ENCODE assay signal across 15 cellular contexts in genomic region chr5:75044406-75044805, GRCh38. TPM values are rescaled to one million over a fixed set of nuclear protein-coding genes. Genes with fewer than 3 reads are reported as not detected.
DNase-seq lines count a peak whose midpoint lies in the region; ATAC-seq and TF ChIP-seq lines count a peak whose summit lies in the region.
"Had no signal": no experiment of that assay in that cellular context is flagged by ENCODE, and none has a peak within 500 bp of the region (broad histone marks: within the 10 kb centered on the region; RNA-seq: fewer than 3 reads in every experiment).

No MANE protein-coding gene starts in this region.

- peaks cover 37 to 81% (median 72%) of the 10 kb centered on the region in 3 donors for H3K36me3 Mint-ChIP-seq in naive thymus-derived CD8-positive, alpha-beta T cell
- H3K36me3 Mint-ChIP-seq: naive B cell had no signal

- intact Hi-C loops in colonic mucosa (cut with DNase I), result no loop called here

- peak; percentile 64; the same call in 2 of the 3 replicates for ATAC-seq in DND-41 (ENCODE audit: insufficient read depth, low read depth)
- ATAC-seq in naive thymus-derived CD8-positive, alpha-beta T cell, result peak; percentile 36 to 54

- POLR2A ChIA-PET in naive thymus-derived CD8-positive, alpha-beta T cell (lab: Charles Lee), result interaction anchor here (1.1 to 1.3 kb wide), 2 partner anchors 10 to 109 kb away, joined by 3 to 7 read pairs; no protein-coding TSS in a partner anchor

- DNase-seq in DND-41 (peak; percentile 32), MV-4-11 (lab: John Stamatoyannopoulos, UW) (peak; percentile 33), epithelial cell of prostate (ENCODE audit: low read depth, low spot score) (no peak), NCI-H2081 treated with DMSO at 0.1 percent for 48 hours (lab: John Stamatoyannopoulos, UW) (no peak), colonic mucosa (no peak)
- DNase-seq in naive thymus-derived CD8-positive, alpha-beta T cell, result peak in 2 of 10 donors; percentile 17 to 31
- no peak for DNase-seq in activated CD4-positive, CD25-positive, alpha-beta regulatory T cell treated with anti-CD3 and anti-CD28 coated beads, Interleukin-2, amount 50 U/mL, for 72 hours
- DNase-seq: activated effector memory CD4-positive, alpha-beta T cell treated with anti-CD3 and anti-CD28 coated beads, Interleukin-2, amount 50 U/mL, for 16 hours; GDM1; IMR-90; naive B cell; NCI-H146; T1000; transverse colon had no signal

- TF ChIP-seq CTCF in DND-41 (IDR thresholded peaks at IDR 0.05; ENCODE audit: borderline replicate concordance, extremely low read depth, low read length, poor library complexity, severe bottlenecking), result no peak
- TF ChIP-seq CTCF in colonic mucosa (IDR thresholded peaks at IDR 0.05), result no peak

- H3K27me3 ChIP-seq in DND-41 (ENCODE audit: insufficient read depth, low read length, poor library complexity), result peaks cover 3% of the 10 kb centered on the region
- no peaks in the 10 kb centered on the region for H3K27me3 ChIP-seq in colonic mucosa
- H3K27me3 ChIP-seq: transverse colon had no signal

- no peaks in the 10 kb centered on the region for H3K27me3 Mint-ChIP-seq in naive thymus-derived CD8-positive, alpha-beta T cell

- H3K4me3 ChIP-seq in DND-41 (ENCODE audit: low read depth in 1 of 2, low read length in 2 of 2) (no peak overlapping the region), colonic mucosa (no peak overlapping the region)
- H3K4me3 ChIP-seq: transverse colon had no signal

- H3K4me1 Mint-ChIP-seq in naive thymus-derived CD8-positive, alpha-beta T cell, result peaks cover 34 to 83% (median 68%) of the 10 kb centered on the region in 4 donors
- H3K4me1 Mint-ChIP-seq: naive B cell had no signal

- H4K20me1 ChIP-seq in DND-41 (ENCODE audit: insufficient read depth, low read length), result no peaks in the 10 kb centered on the region

- H3K27ac ChIP-seq in DND-41 (ENCODE audit: low read length) (no peak overlapping the region), epithelial cell of prostate (peak overlapping the region; percentile 18), colonic mucosa (no peak overlapping the region)
- H3K27ac ChIP-seq: C4-2B, transverse colon had no signal

- H3K9me3 ChIP-seq in DND-41 (ENCODE audit: insufficient read depth, low read length, severe bottlenecking) (no peaks in the 10 kb centered on the region), colonic mucosa (no peaks in the 10 kb centered on the region)
- H3K9me3 ChIP-seq: transverse colon had no signal

- no peaks in the 10 kb centered on the region for H3K79me2 ChIP-seq in DND-41 (ENCODE audit: insufficient read depth, low read length)

- peak overlapping the region in 3 of 10 donors; percentile 28 to 79 (median 53) for H3K4me3 Mint-ChIP-seq in naive thymus-derived CD8-positive, alpha-beta T cell
- H3K4me3 Mint-ChIP-seq: naive B cell had no signal

- peak overlapping the region in 7 of 10 donors; percentile 14 to 83 (median 61) for H3K27ac Mint-ChIP-seq in naive thymus-derived CD8-positive, alpha-beta T cell
- H3K27ac Mint-ChIP-seq: naive B cell had no signal

- no peak overlapping the region for H2AFZ ChIP-seq in DND-41 (ENCODE audit: low read depth, low read length)

- no peaks in the 10 kb centered on the region for H3K36me3 ChIP-seq in DND-41 (ENCODE audit: insufficient read depth, low read length)
- no peaks in the 10 kb centered on the region for H3K36me3 ChIP-seq in colonic mucosa
- H3K36me3 ChIP-seq: transverse colon had no signal

- H3K9ac ChIP-seq in DND-41 (ENCODE audit: low read depth, low read length) (no peak overlapping the region), colonic mucosa (ENCODE audit: low read depth in 2 of 2, low read length in 2 of 2) (no peak overlapping the region)

- H3K9me3 Mint-ChIP-seq in naive thymus-derived CD8-positive, alpha-beta T cell, result peaks cover 0 to 3% (median 0%) of the 10 kb centered on the region in 9 donors

- H3K4me1 ChIP-seq in DND-41 (ENCODE audit: insufficient read depth, low read length) (no peaks in the 10 kb centered on the region), colonic mucosa (no peaks in the 10 kb centered on the region)

- no peak overlapping the region for H3K4me2 ChIP-seq in DND-41 (ENCODE audit: insufficient read depth, low read length)

RNA-seq across cellular contexts. Expression of gene GCNT4, which starts 8.0 kb away (rescaled TPM):
- total RNA-seq in naive thymus-derived CD8-positive, alpha-beta T cell, result 10 to 100 TPM; 22.5 to 23.5 TPM
- polyA plus RNA-seq in naive thymus-derived CD8-positive, alpha-beta T cell, result 1 to 10 TPM; 2.3 to 2.7 (median 2.6) TPM
- 1 to 10 TPM in 1 of 2 donors, under 1 TPM in 1; 0.25 to 2.7 TPM for total RNA-seq in colonic mucosa

Comparison
In these comparisons a context has a peak if more than half of its experiments do, and no peak if none do; other contexts are left out.
1. DNase-seq: peak in DND-41 (single experiment) and MV-4-11 (single experiment); none in epithelial cell of prostate (single experiment), activated CD4-positive, CD25-positive, alpha-beta regulatory T cell treated with anti-CD3 and anti-CD28 coated beads, Interleukin-2, amount 50 U/mL, for 72 hours (single experiment), NCI-H2081 treated with DMSO at 0.1 percent for 48 hours (single experiment) and colonic mucosa (single experiment).
2. RNA of gene GCNT4, which starts 8.0 kb away (total RNA-seq): 22.5 to 23.5 TPM in naive thymus-derived CD8-positive, alpha-beta T cell; 0.25 to 2.7 TPM in colonic mucosa; every median in the first group is over 4 times any median in the second.